ENCODE assay signal across 14 cellular contexts in genomic region chr2:9268310-9269081, GRCh38.
"Had no signal": no experiment of that assay in that cellular context is flagged by ENCODE, and none has a peak within 500 bp of the region (broad histone marks: within the 10 kb centered on the region; RNA-seq: fewer than 3 reads in every experiment).

No MANE protein-coding gene starts in this region.

- DNase-seq: activated CD4-positive, alpha-beta memory T cell treated with anti-CD3 and anti-CD28 coated beads for 36 hours; activated gamma-delta T cell treated with Interleukin-2 at 50 U/mL for 16 hours; activated naive CD8-positive, alpha-beta T cell treated with anti-CD3 and anti-CD28 coated beads for 36 hours; activated T-cell treated with anti-CD3 and anti-CD28 coated beads, Interleukin-2, amount 50 U/mL, for 72 hours; foreskin melanocyte; heart left ventricle; left lung; mesenchymal stem cell; nucleus accumbens; psoas muscle; stimulated activated CD4-positive, alpha-beta T cell treated with anti-CD3 and anti-CD28 coated beads, Interleukin-2, amount 100 ng/mL, for 48 hours; stimulated activated naive CD4-positive, alpha-beta T cell treated with Interleukin-2 at 50 U/mL for 16 hours; T-cell; T1000 had no signal

- ATAC-seq: activated T-cell treated with anti-CD3 and anti-CD28 coated beads, Interleukin-2, amount 50 U/mL, for 72 hours; left lung; psoas muscle; T-cell had no signal

- H3K9me3 ChIP-seq: left lung, psoas muscle had no signal

- H3K36me3 ChIP-seq: left lung had no signal

- H3K9me3 Mint-ChIP-seq: activated CD4-positive, alpha-beta memory T cell treated with anti-CD3 and anti-CD28 coated beads for 36 hours; activated naive CD8-positive, alpha-beta T cell treated with anti-CD3 and anti-CD28 coated beads for 36 hours; activated T-cell treated with anti-CD3 and anti-CD28 coated beads, Interleukin-2, amount 50 U/mL, for 72 hours had no signal

- H3K36me3 Mint-ChIP-seq: activated CD4-positive, alpha-beta memory T cell treated with anti-CD3 and anti-CD28 coated beads for 36 hours; activated naive CD8-positive, alpha-beta T cell treated with anti-CD3 and anti-CD28 coated beads for 36 hours; T-cell had no signal

- H3K27me3 ChIP-seq: heart left ventricle, left lung had no signal

- H3K27ac ChIP-seq: left lung, psoas muscle had no signal

- H3K27ac Mint-ChIP-seq: activated CD4-positive, alpha-beta memory T cell treated with anti-CD3 and anti-CD28 coated beads for 36 hours; activated naive CD8-positive, alpha-beta T cell treated with anti-CD3 and anti-CD28 coated beads for 36 hours; activated T-cell treated with anti-CD3 and anti-CD28 coated beads, Interleukin-2, amount 50 U/mL, for 72 hours; T-cell had no signal

- H3K4me3 Mint-ChIP-seq: activated CD4-positive, alpha-beta memory T cell treated with anti-CD3 and anti-CD28 coated beads for 36 hours; activated naive CD8-positive, alpha-beta T cell treated with anti-CD3 and anti-CD28 coated beads for 36 hours; activated T-cell treated with anti-CD3 and anti-CD28 coated beads, Interleukin-2, amount 50 U/mL, for 72 hours; T-cell had no signal

- H3K4me1 ChIP-seq: psoas muscle had no signal

- H3K4me3 ChIP-seq: heart left ventricle, left lung, psoas muscle had no signal

- H3K4me1 Mint-ChIP-seq: activated naive CD8-positive, alpha-beta T cell treated with anti-CD3 and anti-CD28 coated beads for 36 hours had no signal
